In genomic region chr9:99851028-99851822, GRCh38 we compare ENCODE assay signal across 8 cellular contexts. TPM values are rescaled to one million over a fixed set of nuclear protein-coding genes. Genes with fewer than 3 reads are reported as not detected.
DNase-seq lines count a peak whose midpoint lies in the region; ATAC-seq and TF ChIP-seq lines count a peak whose summit lies in the region.

No MANE protein-coding gene starts in this region.

- peak overlapping the region; percentile 9 for H3K4me3 Mint-ChIP-seq in activated naive CD8-positive, alpha-beta T cell treated with anti-CD3 and anti-CD28 coated beads, Interleukin-2, amount 50 U/mL, for 24 hours

- no peaks in the 10 kb centered on the region for H3K27me3 Mint-ChIP-seq in activated naive CD8-positive, alpha-beta T cell treated with anti-CD3 and anti-CD28 coated beads, Interleukin-2, amount 50 U/mL, for 24 hours

- H3K27ac Mint-ChIP-seq in activated naive CD8-positive, alpha-beta T cell treated with anti-CD3 and anti-CD28 coated beads, Interleukin-2, amount 50 U/mL, for 24 hours = peak overlapping the region; percentile 64

- TF ChIP-seq CTCF in GM13976 (IDR thresholded peaks at IDR 0.05; ENCODE audit: borderline replicate concordance, control extremely low read depth, extremely low read depth, insufficient read depth, missing control alignments) = no peak

- peak; percentile 88 for ATAC-seq in GM21360 (IDR thresholded peaks at IDR 0.05; ENCODE audit: unreplicated experiment)
- peak; percentile 96 for ATAC-seq in HG03378 (IDR thresholded peaks at IDR 0.05; ENCODE audit: unreplicated experiment)
- peak; percentile 82 for ATAC-seq in activated naive CD8-positive, alpha-beta T cell treated with anti-CD3 and anti-CD28 coated beads, Interleukin-2, amount 50 U/mL, for 24 hours

- H3K4me1 Mint-ChIP-seq in activated naive CD8-positive, alpha-beta T cell treated with anti-CD3 and anti-CD28 coated beads, Interleukin-2, amount 50 U/mL, for 24 hours = peaks cover 52% of the 10 kb centered on the region

- peaks cover 81% of the 10 kb centered on the region for H3K36me3 Mint-ChIP-seq in activated naive CD8-positive, alpha-beta T cell treated with anti-CD3 and anti-CD28 coated beads, Interleukin-2, amount 50 U/mL, for 24 hours (ENCODE audit: low read depth)

- no peak for TF ChIP-seq POLR2A in erythroblast (IDR thresholded peaks at IDR 0.05; ENCODE audit: low read length)

- H3K9me3 Mint-ChIP-seq in activated naive CD8-positive, alpha-beta T cell treated with anti-CD3 and anti-CD28 coated beads, Interleukin-2, amount 50 U/mL, for 24 hours = peaks cover 12% of the 10 kb centered on the region

- in situ Hi-C loops in GM13976 (cut with MboI; ENCODE audit: low sequenced_read_pairs, unreplicated experiment) = no loop called here

- peak; percentile 28 for DNase-seq in GM13976 (ENCODE audit: low spot score)
- peak; percentile 34 for DNase-seq in activated naive CD8-positive, alpha-beta T cell treated with anti-CD3 and anti-CD28 coated beads, Interleukin-2, amount 50 U/mL, for 24 hours
- no peak for DNase-seq in occipital lobe (lab: John Stamatoyannopoulos, UW)
- no peak for DNase-seq in NCI-H1436 treated with DMSO at 0.1 percent for 48 hours (lab: John Stamatoyannopoulos, UW)
- no peak for DNase-seq in mucosa of gallbladder (ENCODE audit: low spot score)
- no peak for DNase-seq in erythroblast (lab: John Stamatoyannopoulos, UW)

RNA-seq across cellular contexts. Expression of gene NR4A3, which starts 29.5 kb away (rescaled TPM):
- total RNA-seq in occipital lobe (8.7 TPM), mucosa of gallbladder (7.5 TPM)

RNA-seq across cellular contexts. Expression of gene STX17, which starts 55.2 kb away (rescaled TPM):
- 22.6 TPM for total RNA-seq in occipital lobe
- 29.5 TPM for total RNA-seq in mucosa of gallbladder

Comparison
In these comparisons a context has a peak if more than half of its experiments do, and no peak if none do; other contexts are left out.
1. DNase-seq: peak in GM13976 (single experiment) and activated naive CD8-positive, alpha-beta T cell treated with anti-CD3 and anti-CD28 coated beads, Interleukin-2, amount 50 U/mL, for 24 hours (single experiment); none in occipital lobe (single experiment), NCI-H1436 treated with DMSO at 0.1 percent for 48 hours (single experiment), mucosa of gallbladder (single experiment) and erythroblast (0 of 2).
2. Peak in every context shown above with its lines, with median percentiles within 50 percentile points of each other: ATAC-seq.